In genomic region chr3:40185029-40185695, GRCh38 we compare ENCODE assay signal across 16 cellular contexts.
A peak's percentile ranks its signal among the peaks of the same experiment; 100 is the strongest.
DNase-seq lines count a peak whose midpoint lies in the region; ATAC-seq, FAIRE-seq and TF ChIP-seq lines count a peak whose summit lies in the region.
"Had no signal": no experiment of that assay in that cellular context is flagged by ENCODE, and none has a peak within 500 bp of the region (broad histone marks: within the 10 kb centered on the region; RNA-seq: fewer than 3 reads in every experiment).

No MANE protein-coding gene starts in this region.

- no peak overlapping the region for H2AFZ ChIP-seq in osteoblast (ENCODE audit: low read length)

- no peaks in the 10 kb centered on the region for H3K79me2 ChIP-seq in osteoblast (ENCODE audit: insufficient read depth, low read length)

- no peaks in the 10 kb centered on the region for H3K9me3 ChIP-seq in osteoblast (ENCODE audit: low read depth, low read length)

- H3K4me3 ChIP-seq in osteoblast (ENCODE audit: insufficient read depth, low read length) = peak overlapping the region; percentile 9

- no peak overlapping the region for H3K27ac ChIP-seq in osteoblast (ENCODE audit: low read depth, low read length)

- H3K36me3 ChIP-seq in osteoblast (ENCODE audit: insufficient read depth, low read length) = no peaks in the 10 kb centered on the region

- peak overlapping the region; percentile 54 for H3K4me2 ChIP-seq in osteoblast (ENCODE audit: insufficient read depth, low read length)

- ATAC-seq in HG02610 (IDR thresholded peaks at IDR 0.05; ENCODE audit: unreplicated experiment) (peak; percentile 54), HG03521 (IDR thresholded peaks at IDR 0.05; ENCODE audit: unreplicated experiment) (peak; percentile 52), HG03108 (IDR thresholded peaks at IDR 0.05; ENCODE audit: unreplicated experiment) (no peak), GM18861 (IDR thresholded peaks at IDR 0.05; ENCODE audit: unreplicated experiment) (no peak)
- ATAC-seq: activated CD4-positive, alpha-beta T cell treated with anti-CD3 and anti-CD28 coated beads for 36 hours; activated T-helper 17 cell treated with anti-CD3 and anti-CD28 coated beads, Interleukin-2, amount 50 U/mL, for 72 hours; left colon; natural killer cell treated with Interleukin-12 subunit alpha and Interleukin-12 subunit beta and Interleukin-15 and Interleukin-18, amount 100 ng/mL, for 72 hours; sciatic nerve had no signal

- peak; percentile 70 for FAIRE-seq in GM19239 (lab: Jason Lieb, UNC)

- DNase-seq in GM19239 (ENCODE audit: insufficient read length, low spot score) = no peak
- no peak for DNase-seq in osteoblast (ENCODE audit: insufficient read length, low spot score, missing footprints)
- no peak for DNase-seq in hippocampal formation (lab: John Stamatoyannopoulos, UW)
- DNase-seq: activated CD4-positive, alpha-beta T cell treated with anti-CD3 and anti-CD28 coated beads for 36 hours; effector memory CD4-positive, alpha-beta T cell; HCEC 1CT; left colon; NCI-H1930; SW 1271 had no signal

- no peak for TF ChIP-seq CTCF in osteoblast (IDR thresholded peaks at IDR 0.05; ENCODE audit: extremely low read depth, low read depth, low read length)

- no peaks in the 10 kb centered on the region for H3K27me3 ChIP-seq in osteoblast (ENCODE audit: insufficient read depth, low read length)

- no peaks in the 10 kb centered on the region for H4K20me1 ChIP-seq in osteoblast (ENCODE audit: insufficient read depth, low read length)

- H3K4me1 ChIP-seq in osteoblast (ENCODE audit: insufficient read depth, low read length) = peaks cover 6% of the 10 kb centered on the region

Comparison
In these comparisons a context has a peak if more than half of its experiments do, and no peak if none do; other contexts are left out.
1. ATAC-seq: peak in HG02610 (single experiment) and HG03521 (single experiment); none in HG03108 (single experiment) and GM18861 (single experiment).